Comparison of ENCODE assay signal across 1 cellular context in genomic region chr1:37448691-37449417, GRCh38.
TF ChIP-seq lines count a peak whose summit lies in the region.

No MANE protein-coding gene starts in this region.

TF ChIP-seq in GM23338, 12 proteins besides CTCF, POLR2A, EP300 and RAD21:
- no peak for TF ChIP-seq ZNF462 (CRISPR knock-in tag; IDR thresholded peaks at IDR 0.05)
- TF ChIP-seq EZH2phosphoT487 (IDR thresholded peaks at IDR 0.05; ENCODE audit: unreplicated experiment): no peak
- no peak for TF ChIP-seq CREB1 (CRISPR knock-in tag; IDR thresholded peaks at IDR 0.05; ENCODE audit: low read depth)
- TF ChIP-seq STAT1 (IDR thresholded peaks at IDR 0.05; ENCODE audit: unreplicated experiment): no peak
- TF ChIP-seq ZNF114 (CRISPR knock-in tag; IDR thresholded peaks at IDR 0.05): no peak
- no peak for TF ChIP-seq ETS1 (IDR thresholded peaks at IDR 0.05)
- no peak for TF ChIP-seq EZH2 (IDR thresholded peaks at IDR 0.05; ENCODE audit: low read depth, unreplicated experiment)
- TF ChIP-seq JUNB (IDR thresholded peaks at IDR 0.05; ENCODE audit: unreplicated experiment): no peak
- TF ChIP-seq ZNF331 (CRISPR knock-in tag; IDR thresholded peaks at IDR 0.05; ENCODE audit: low read depth): no peak
- no peak for TF ChIP-seq POLR2AphosphoS5 (IDR thresholded peaks at IDR 0.05; ENCODE audit: low read depth)
- TF ChIP-seq REST (IDR thresholded peaks at IDR 0.05; ENCODE audit: unreplicated experiment): no peak
- TF ChIP-seq NANOG (IDR thresholded peaks at IDR 0.05; ENCODE audit: borderline replicate concordance): no peak
